18 cellular contexts compared by ENCODE assay signal in the genomic region with DNA sequence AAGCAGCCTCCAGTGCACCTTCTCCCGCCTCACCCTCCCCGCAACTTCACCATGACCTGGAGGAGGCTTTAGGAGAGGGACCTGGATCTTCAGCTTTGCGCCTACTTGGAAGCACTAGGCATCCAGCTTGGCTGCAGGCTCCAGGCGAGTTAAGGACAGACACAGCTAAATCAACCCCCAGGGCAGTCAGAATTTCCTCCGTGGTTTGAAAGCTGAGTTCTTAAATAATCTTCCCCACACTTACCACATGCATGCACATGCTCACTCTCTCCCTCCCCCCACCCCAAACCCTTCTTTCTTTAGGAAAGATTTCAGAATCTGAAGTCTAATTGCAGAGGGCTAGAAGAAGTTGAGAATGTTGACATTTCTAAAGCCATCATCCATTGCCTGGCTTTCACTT. TPM values are rescaled to one million over a fixed set of nuclear protein-coding genes. Genes with fewer than 3 reads are reported as not detected.
"Had no signal": no experiment of that assay in that cellular context is flagged by ENCODE, and none has a peak within 500 bp of the region (broad histone marks: within the 10 kb centered on the region; RNA-seq: fewer than 3 reads in every experiment).

No MANE protein-coding gene starts in this region.

- DNase-seq: activated CD4-positive, alpha-beta memory T cell treated with anti-CD3 and anti-CD28 coated beads, Interleukin-2, amount 10 ng/mL, durations not matched to agents 7 days and 5 days; activated CD8-positive, alpha-beta memory T cell treated with anti-CD3 and anti-CD28 coated beads, Interleukin-2, amount 50 U/mL, for 48 hours; activated naive CD4-positive, alpha-beta T cell treated with anti-CD3 and anti-CD28 coated beads for 36 hours; adrenal gland; caudate nucleus; effector CD8-positive, alpha-beta T cell; hippocampal formation; kidney glomerular epithelial cell; pancreas; stimulated activated CD4-positive, alpha-beta T cell treated with anti-CD3 and anti-CD28 coated beads, Interleukin-15, amount 100 ng/mL, for 24 hours; stimulated activated CD4-positive, alpha-beta T cell treated with anti-CD3 and anti-CD28 coated beads, Interleukin-4, amount 100 ng/mL, for 24 hours; T-helper 9 cell; thyroid gland; uterus had no signal

- H3K36me3 ChIP-seq: adrenal gland, neural progenitor cell, pancreas, thyroid gland, uterus had no signal

- H3K4me1 Mint-ChIP-seq: activated CD4-positive, alpha-beta memory T cell treated with anti-CD3 and anti-CD28 coated beads, Interleukin-2, amount 10 ng/mL, durations not matched to agents 7 days and 5 days had no signal

- H3K27me3 Mint-ChIP-seq: activated CD4-positive, alpha-beta memory T cell treated with anti-CD3 and anti-CD28 coated beads, Interleukin-2, amount 10 ng/mL, durations not matched to agents 7 days and 5 days had no signal

- H3K9me3 ChIP-seq: adrenal gland, pancreas, thyroid gland, uterus had no signal

- H3K4me2 ChIP-seq: neural progenitor cell had no signal

- H2AFZ ChIP-seq: neural progenitor cell had no signal

- H3K27me3 ChIP-seq: adrenal gland, neural progenitor cell, pancreas, thyroid gland, uterus had no signal

- H3K9ac ChIP-seq: neural progenitor cell had no signal

- H3K4me3 Mint-ChIP-seq: activated CD4-positive, alpha-beta memory T cell treated with anti-CD3 and anti-CD28 coated beads, Interleukin-2, amount 10 ng/mL, durations not matched to agents 7 days and 5 days; activated naive CD4-positive, alpha-beta T cell treated with anti-CD3 and anti-CD28 coated beads for 36 hours; neural progenitor cell had no signal

- H3K9me3 Mint-ChIP-seq: activated CD4-positive, alpha-beta memory T cell treated with anti-CD3 and anti-CD28 coated beads, Interleukin-2, amount 10 ng/mL, durations not matched to agents 7 days and 5 days; activated naive CD4-positive, alpha-beta T cell treated with anti-CD3 and anti-CD28 coated beads for 36 hours; neural progenitor cell had no signal

- H3K27ac Mint-ChIP-seq: activated CD4-positive, alpha-beta memory T cell treated with anti-CD3 and anti-CD28 coated beads, Interleukin-2, amount 10 ng/mL, durations not matched to agents 7 days and 5 days; activated naive CD4-positive, alpha-beta T cell treated with anti-CD3 and anti-CD28 coated beads for 36 hours had no signal

- H3K27ac ChIP-seq: adrenal gland, coronary artery, epithelial cell of prostate, neural progenitor cell, pancreas, thyroid gland, uterus, VCaP had no signal

- H3K4me3 ChIP-seq: adrenal gland, coronary artery, neural progenitor cell, pancreas, thyroid gland, uterus had no signal

- ATAC-seq: pancreas had no signal

- H3K4me1 ChIP-seq: adrenal gland, neural progenitor cell, pancreas, thyroid gland, uterus had no signal

RNA-seq across cellular contexts. Expression of gene LRRC4, which starts 36.7 kb away (rescaled TPM):
- total RNA-seq: activated CD4-positive, alpha-beta memory T cell treated with anti-CD3 and anti-CD28 coated beads, Interleukin-2, amount 10 ng/mL, durations not matched to agents 7 days and 5 days had no signal
